In the genomic region with DNA sequence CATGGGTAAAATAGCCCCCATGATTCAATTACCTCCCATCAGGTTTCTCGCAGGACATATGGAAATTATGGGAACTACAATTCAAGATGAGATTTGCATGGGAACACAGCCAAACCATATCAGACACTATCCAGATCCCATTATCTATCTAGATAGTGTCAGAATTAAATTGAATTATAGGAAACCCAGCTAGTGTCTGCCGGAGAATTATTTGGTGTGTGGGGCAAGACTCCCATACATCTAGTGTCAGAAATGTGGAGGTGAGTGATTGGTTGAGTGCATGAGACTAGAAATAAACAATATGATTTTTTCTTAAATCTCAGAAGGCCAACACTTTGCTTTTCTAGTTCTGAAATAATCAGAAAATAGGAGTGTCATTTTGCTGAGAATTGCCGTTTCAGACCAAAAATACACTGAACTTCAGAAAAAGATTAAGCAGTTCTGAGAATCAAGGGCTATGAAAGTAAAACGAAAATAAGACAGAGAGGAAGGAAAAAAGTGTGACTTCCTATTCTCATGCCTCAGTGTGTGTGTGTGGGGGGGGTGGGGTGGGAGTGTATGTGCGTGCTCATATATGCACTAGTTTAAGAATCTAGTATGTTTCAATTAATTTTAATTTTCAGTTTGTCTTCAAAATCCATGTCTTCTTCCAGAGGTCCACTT, we compare ENCODE assay signal across 10 cellular contexts. TPM values are rescaled to one million over a fixed set of nuclear protein-coding genes. Genes with fewer than 3 reads are reported as not detected.
A peak's percentile ranks its signal among the peaks of the same experiment; 100 is the strongest.
DNase-seq lines count a peak whose midpoint lies in the region; ATAC-seq and TF ChIP-seq lines count a peak whose summit lies in the region.
"Had no signal": no experiment of that assay in that cellular context is flagged by ENCODE, and none has a peak within 500 bp of the region (broad histone marks: within the 10 kb centered on the region; RNA-seq: fewer than 3 reads in every experiment).

No MANE protein-coding gene starts in this region.

- in situ Hi-C loops in gastrocnemius medialis (cut with MboI; ENCODE audit: low sequenced_read_pairs in 4 of 4): no loop called here

- H3K27ac ChIP-seq in gastrocnemius medialis: no peak overlapping the region

- H3K27me3 ChIP-seq in BE2C: no peaks in the 10 kb centered on the region
- H3K27me3 ChIP-seq in gastrocnemius medialis: no peaks in the 10 kb centered on the region

- DNase-seq in BE2C (peak; percentile 25), hippocampal formation (lab: John Stamatoyannopoulos, UW) (no peak), gastrocnemius medialis (no peak), NCI-H2081 (lab: John Stamatoyannopoulos, UW) (no peak), left cardiac atrium (no peak)
- DNase-seq: central memory CD4-positive, alpha-beta T cell; IMR-90 had no signal

- ATAC-seq in GM18867 (IDR thresholded peaks at IDR 0.05; ENCODE audit: unreplicated experiment): peak; percentile 77
- peak; percentile 63 for ATAC-seq in HG02798 (IDR thresholded peaks at IDR 0.05; ENCODE audit: poor library complexity, unreplicated experiment)
- peak; percentile 66 to 76 for ATAC-seq in activated CD4-positive, CD25-positive, alpha-beta regulatory T cell treated with anti-CD3 and anti-CD28 coated beads, Interleukin-2, amount 50 U/mL, for 24 hours
- no peak for ATAC-seq in gastrocnemius medialis
- no peak for ATAC-seq in left cardiac atrium

- peaks cover 16% of the 10 kb centered on the region for H3K4me1 ChIP-seq in BE2C
- H3K4me1 ChIP-seq in gastrocnemius medialis: no peaks in the 10 kb centered on the region

- H3K9me3 ChIP-seq in BE2C (no peaks in the 10 kb centered on the region), gastrocnemius medialis (no peaks in the 10 kb centered on the region)

- no peak for TF ChIP-seq POLR2A in gastrocnemius medialis (IDR thresholded peaks at IDR 0.05)

- H3K36me3 ChIP-seq in BE2C: no peaks in the 10 kb centered on the region
- no peaks in the 10 kb centered on the region for H3K36me3 ChIP-seq in gastrocnemius medialis

- intact Hi-C loops in gastrocnemius medialis (cut with DNase I; ENCODE audit: low total_unique reads) (no loop called here), left cardiac atrium (cut with DNase I) (no loop called here)

- H3K4me3 ChIP-seq in BE2C (ENCODE audit: low read depth, low read length) (no peak overlapping the region), gastrocnemius medialis (no peak overlapping the region)

- TF ChIP-seq CTCF in BE2C (IDR thresholded peaks at IDR 0.05; ENCODE audit: low read depth, low read length) (no peak), gastrocnemius medialis (IDR thresholded peaks at IDR 0.05 in 4 of 5, conservative IDR thresholded peaks at IDR 0.05 in 1 of 5) (no peak)

RNA-seq across cellular contexts. Expression of gene CASP12, which starts 21.3 kb away (rescaled TPM):
- not detected for polyA plus RNA-seq in BE2C (2012; ENCODE audit: insufficient read depth, insufficient read length, low read depth)
- total RNA-seq in gastrocnemius medialis (under 1 TPM in 3 of 4 donors, not detected in 1; 0.39 to 0.86 (median 0.49) TPM), left cardiac atrium (under 1 TPM; 0.32 to 0.52 TPM)
- total RNA-seq: IMR-90 had no signal

Comparison
In these comparisons a context has a peak if more than half of its experiments do, and no peak if none do; other contexts are left out.
1. ATAC-seq: peak in GM18867 (single experiment), HG02798 (single experiment) and activated CD4-positive, CD25-positive, alpha-beta regulatory T cell treated with anti-CD3 and anti-CD28 coated beads, Interleukin-2, amount 50 U/mL, for 24 hours (2 of 2); none in gastrocnemius medialis (0 of 2) and left cardiac atrium (0 of 2).